16 cellular contexts compared by ENCODE assay signal in the genomic region with DNA sequence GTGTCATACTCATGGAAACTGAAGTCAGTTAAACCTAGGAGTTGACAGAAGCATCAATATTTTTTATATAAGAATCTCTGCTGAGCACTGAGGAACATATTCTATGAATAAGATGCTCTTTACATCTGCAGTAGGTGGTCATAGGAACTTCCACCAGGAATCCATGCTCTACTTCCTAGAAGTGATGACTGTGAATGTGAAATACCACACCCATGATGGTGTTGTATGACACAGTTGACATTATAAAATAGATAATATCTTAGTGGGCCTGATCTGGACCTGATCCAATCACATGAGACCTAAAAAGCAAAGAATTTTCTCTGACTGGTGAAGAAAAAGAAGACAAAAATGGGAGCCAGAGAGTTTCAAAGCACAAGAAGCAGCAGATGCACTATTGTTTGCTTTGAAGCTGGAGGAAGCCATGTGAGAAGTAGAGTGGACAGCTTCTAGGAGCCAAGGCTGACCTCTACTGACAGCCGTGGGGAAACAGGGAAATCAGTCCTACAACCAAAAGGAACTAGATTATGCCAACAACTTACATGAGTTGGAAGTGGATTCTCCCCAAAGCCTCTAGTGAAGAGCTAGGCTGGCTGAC.
DNase-seq lines count a peak whose midpoint lies in the region; ATAC-seq and TF ChIP-seq lines count a peak whose summit lies in the region.
"Had no signal": no experiment of that assay in that cellular context is flagged by ENCODE, and none has a peak within 500 bp of the region (broad histone marks: within the 10 kb centered on the region; RNA-seq: fewer than 3 reads in every experiment).

No MANE protein-coding gene starts in this region.

- H3K4me3 ChIP-seq in upper lobe of right lung: no peak overlapping the region
- H3K4me3 ChIP-seq: gastrocnemius medialis, prostate gland had no signal

- no peak overlapping the region for H3K4me3 Mint-ChIP-seq in activated naive CD4-positive, alpha-beta T cell treated with anti-CD3 and anti-CD28 coated beads for 36 hours
- H3K4me3 Mint-ChIP-seq in chondrocyte (ENCODE audit: unreplicated experiment): no peak overlapping the region
- H3K4me3 Mint-ChIP-seq in CD4-positive, alpha-beta T cell: no peak overlapping the region

- H3K9me3 Mint-ChIP-seq in activated naive CD4-positive, alpha-beta T cell treated with anti-CD3 and anti-CD28 coated beads for 36 hours: no peaks in the 10 kb centered on the region
- H3K9me3 Mint-ChIP-seq in chondrocyte (ENCODE audit: low read depth): peaks cover 23% of the 10 kb centered on the region
- peaks cover 2% of the 10 kb centered on the region for H3K9me3 Mint-ChIP-seq in CD4-positive, alpha-beta T cell

- no peak overlapping the region for H3K27ac Mint-ChIP-seq in activated naive CD4-positive, alpha-beta T cell treated with anti-CD3 and anti-CD28 coated beads for 36 hours
- no peak overlapping the region for H3K27ac Mint-ChIP-seq in chondrocyte (ENCODE audit: unreplicated experiment)
- H3K27ac Mint-ChIP-seq in CD4-positive, alpha-beta T cell: no peak overlapping the region

- CTCF ChIA-PET in activated naive CD4-positive, alpha-beta T cell treated with anti-CD3 and anti-CD28 coated beads for 36 hours (lab: Charles Lee): no interaction called here
- CTCF ChIA-PET in CD4-positive, alpha-beta T cell (lab: Charles Lee): no interaction called here

- H3K9me3 ChIP-seq in upper lobe of right lung: no peaks in the 10 kb centered on the region
- H3K9me3 ChIP-seq in CD4-positive, alpha-beta T cell (ENCODE audit: control insufficient read depth, low read length): no peaks in the 10 kb centered on the region
- H3K9me3 ChIP-seq: gastrocnemius medialis, prostate gland had no signal

- ATAC-seq in upper lobe of right lung (peak; percentile 55), HG03025 (IDR thresholded peaks at IDR 0.05; ENCODE audit: low FRiP score, unreplicated experiment) (no peak)
- no peak for ATAC-seq in CD4-positive, alpha-beta T cell (ENCODE audit: poor library complexity)
- ATAC-seq: gastrocnemius medialis had no signal

- no peaks in the 10 kb centered on the region for H3K4me1 ChIP-seq in upper lobe of right lung
- H3K4me1 ChIP-seq: gastrocnemius medialis, prostate gland had no signal

- POLR2A ChIA-PET in CD4-positive, alpha-beta T cell (lab: Charles Lee): no interaction called here

- H3K27ac ChIP-seq in upper lobe of right lung: no peak overlapping the region
- H3K27ac ChIP-seq in CD4-positive, alpha-beta T cell (ENCODE audit: low read depth, low read length): no peak overlapping the region
- H3K27ac ChIP-seq: gastrocnemius medialis, prostate gland had no signal

- H3K4me1 Mint-ChIP-seq in activated naive CD4-positive, alpha-beta T cell treated with anti-CD3 and anti-CD28 coated beads for 36 hours (ENCODE audit: low read depth): peaks cover 2% of the 10 kb centered on the region
- H3K4me1 Mint-ChIP-seq in chondrocyte (ENCODE audit: low read depth): peaks cover 4% of the 10 kb centered on the region
- no peaks in the 10 kb centered on the region for H3K4me1 Mint-ChIP-seq in CD4-positive, alpha-beta T cell (ENCODE audit: low read depth)

- no peaks in the 10 kb centered on the region for H3K36me3 Mint-ChIP-seq in activated naive CD4-positive, alpha-beta T cell treated with anti-CD3 and anti-CD28 coated beads for 36 hours (ENCODE audit: low read depth)
- H3K36me3 Mint-ChIP-seq in chondrocyte (ENCODE audit: low read depth): no peaks in the 10 kb centered on the region
- no peaks in the 10 kb centered on the region for H3K36me3 Mint-ChIP-seq in CD4-positive, alpha-beta T cell (ENCODE audit: low read depth)

- peak; percentile 24 for DNase-seq in activated naive CD4-positive, alpha-beta T cell treated with anti-CD3 and anti-CD28 coated beads for 36 hours
- no peak for DNase-seq in activated naive CD4-positive, alpha-beta T cell treated with Interleukin-2 at 50 U/mL for 16 hours
- DNase-seq in MV-4-11 (lab: John Stamatoyannopoulos, UW) (peak; percentile 9), chondrocyte (ENCODE audit: low spot score) (no peak), upper lobe of right lung (no peak), amygdala (lab: John Stamatoyannopoulos, UW) (no peak)
- no peak for DNase-seq in CD4-positive, alpha-beta T cell
- DNase-seq: anterior cingulate cortex; effector CD4-positive, alpha-beta T cell; gastrocnemius medialis; HCEC 1CT; NCI-H1105 treated with DMSO at 0.1 percent for 48 hours; NCI-H82; stimulated activated CD4-positive, alpha-beta T cell treated with anti-CD3 and anti-CD28 coated beads, Interleukin-15, amount 100 ng/mL, for 24 hours had no signal

- H3K36me3 ChIP-seq in upper lobe of right lung: no peaks in the 10 kb centered on the region
- H3K36me3 ChIP-seq: gastrocnemius medialis, prostate gland had no signal

- TF ChIP-seq CTCF in chondrocyte (IDR thresholded peaks at IDR 0.05) (peak; percentile 37), upper lobe of right lung (IDR thresholded peaks at IDR 0.05) (no peak)
- TF ChIP-seq CTCF in CD4-positive, alpha-beta T cell (IDR thresholded peaks at IDR 0.05): no peak

- no peaks in the 10 kb centered on the region for H3K27me3 Mint-ChIP-seq in activated naive CD4-positive, alpha-beta T cell treated with anti-CD3 and anti-CD28 coated beads for 36 hours (ENCODE audit: low read depth)
- H3K27me3 Mint-ChIP-seq in chondrocyte (ENCODE audit: low read depth): no peaks in the 10 kb centered on the region
- no peaks in the 10 kb centered on the region for H3K27me3 Mint-ChIP-seq in CD4-positive, alpha-beta T cell

- no peaks in the 10 kb centered on the region for H3K27me3 ChIP-seq in upper lobe of right lung
- H3K27me3 ChIP-seq in CD4-positive, alpha-beta T cell (ENCODE audit: control insufficient read depth, insufficient read depth, low read length): no peaks in the 10 kb centered on the region
- H3K27me3 ChIP-seq: gastrocnemius medialis had no signal

- intact Hi-C loops in activated naive CD4-positive, alpha-beta T cell treated with anti-CD3 and anti-CD28 coated beads for 36 hours (cut with micrococcal nuclease): loop anchor here (5.0 kb wide), 1 partner anchor 75 kb away; no protein-coding TSS in a partner anchor
- intact Hi-C loops in upper lobe of right lung (cut with DNase I): no loop called here
- intact Hi-C loops in CD4-positive, alpha-beta T cell (cut with DNase I, micrococcal nuclease): no loop called here

Comparison
In these comparisons a context has a peak if more than half of its experiments do, and no peak if none do; other contexts are left out.
1. DNase-seq: peak in activated naive CD4-positive, alpha-beta T cell treated with anti-CD3 and anti-CD28 coated beads for 36 hours (single experiment) and MV-4-11 (single experiment); none in activated naive CD4-positive, alpha-beta T cell treated with Interleukin-2 at 50 U/mL for 16 hours (single experiment), chondrocyte (single experiment), upper lobe of right lung (single experiment), CD4-positive, alpha-beta T cell (0 of 10) and amygdala (0 of 56).